Comparison of ENCODE assay signal across 17 cellular contexts in the genomic region with DNA sequence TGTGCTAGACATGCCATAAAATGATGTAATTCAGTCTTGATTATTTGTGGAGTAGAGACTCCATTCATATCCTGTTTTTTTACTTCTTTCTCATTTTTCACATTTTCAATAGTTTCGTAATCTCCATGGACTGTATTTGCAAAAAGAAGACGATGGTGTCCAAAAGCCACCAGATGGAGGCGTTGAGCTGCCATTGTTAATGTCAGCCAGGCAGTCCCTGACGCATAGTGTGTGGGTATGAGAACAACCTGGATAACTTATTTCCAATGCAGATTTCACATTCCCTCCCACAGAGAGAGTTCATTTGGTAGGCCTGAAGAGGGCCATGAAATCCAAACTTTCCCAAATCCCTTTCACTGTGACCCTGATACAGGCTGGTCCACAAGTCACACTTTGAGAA. TPM values are rescaled to one million over a fixed set of nuclear protein-coding genes. Genes with fewer than 3 reads are reported as not detected.
"Had no signal": no experiment of that assay in that cellular context is flagged by ENCODE, and none has a peak within 500 bp of the region (broad histone marks: within the 10 kb centered on the region; RNA-seq: fewer than 3 reads in every experiment).

No MANE protein-coding gene starts in this region.

RNA-seq across cellular contexts. Expression of a gene that starts 40.0 kb away (rescaled TPM):
- total RNA-seq: activated B cell treated with CpG ODN at 0.5 μM for 24 hours; activated CD4-positive, alpha-beta T cell treated with anti-CD3 and anti-CD28 coated beads for 36 hours; activated CD8-positive, alpha-beta memory T cell treated with anti-CD3 and anti-CD28 coated beads for 36 hours; activated naive CD4-positive, alpha-beta T cell treated with anti-CD3 and anti-CD28 coated beads for 36 hours; activated T-cell treated with anti-CD3 and anti-CD28 coated beads, Interleukin-2, amount 50 U/mL, for 4 hours; cardiac septum; chondrocyte; frontal cortex; lung microvascular endothelial cell; naive thymus-derived CD4-positive, alpha-beta T cell; neural crest cell; occipital lobe; sigmoid colon; smooth muscle cell; T-helper 1 cell treated with Interleukin-12 subunit alpha and Interleukin-12 subunit beta and Interleukin-4 antibody, amounts not matched to agents 30 ng/mL and 1 ng/mL, for 36 hours; vagina had no signal
- polyA plus RNA-seq: esophagus; naive thymus-derived CD4-positive, alpha-beta T cell; sigmoid colon; smooth muscle cell had no signal
